18 cellular contexts compared by ENCODE assay signal in genomic region chrX:22538581-22538980, GRCh38.
DNase-seq lines count a peak whose midpoint lies in the region; ATAC-seq, FAIRE-seq and TF ChIP-seq lines count a peak whose summit lies in the region.
"Had no signal": no experiment of that assay in that cellular context is flagged by ENCODE, and none has a peak within 500 bp of the region (broad histone marks: within the 10 kb centered on the region; RNA-seq: fewer than 3 reads in every experiment).

No MANE protein-coding gene starts in this region.

- no peaks in the 10 kb centered on the region for H3K9me3 ChIP-seq in MG63
- H3K9me3 ChIP-seq: HAP-1 had no signal

- DNase-seq in Daoy (ENCODE audit: low read depth) (peak; percentile 19), MG63 (peak; percentile 1), bronchial epithelial cell (ENCODE audit: low read depth) (peak; percentile 22), myocyte (ENCODE audit: low read depth) (peak; percentile 37), GM19239 (ENCODE audit: insufficient read length, low spot score) (no peak)
- DNase-seq: CD8-positive, alpha-beta memory T cell; DMS79 treated with DMSO at 0.1 percent for 48 hours; KG1; NCI-H1048; NCI-H146; NCI-H2081; NCI-H524 had no signal

- H3K27me3 ChIP-seq in MG63 (no peaks in the 10 kb centered on the region), bronchial epithelial cell (ENCODE audit: control insufficient read depth, insufficient read depth, low read length) (no peaks in the 10 kb centered on the region)
- H3K27me3 ChIP-seq: BLaER1 treated with 17β-estradiol and CSF1 and Interleukin-3, amounts not matched to agents 10 nM and 100 nM had no signal

- ATAC-seq in HG02840 (IDR thresholded peaks at IDR 0.05; ENCODE audit: low FRiP score, unreplicated experiment) = no peak
- ATAC-seq in GM19463 (IDR thresholded peaks at IDR 0.05; ENCODE audit: unreplicated experiment) = no peak
- no peak for ATAC-seq in GM21390 (IDR thresholded peaks at IDR 0.05; ENCODE audit: unreplicated experiment)

- H3K4me3 ChIP-seq in MG63 (no peak overlapping the region), bronchial epithelial cell (ENCODE audit: low read depth, low read length) (no peak overlapping the region)
- H3K4me3 ChIP-seq: HAP-1 had no signal

- H3K36me3 ChIP-seq in MG63 (no peaks in the 10 kb centered on the region), bronchial epithelial cell (ENCODE audit: control insufficient read depth, insufficient read depth, low read length) (no peaks in the 10 kb centered on the region)
- H3K36me3 ChIP-seq: HAP-1 had no signal

- FAIRE-seq in bronchial epithelial cell (lab: Jason Lieb, UNC) (no peak), GM19239 (lab: Jason Lieb, UNC) (no peak)
- FAIRE-seq: GM12892 had no signal

- no peak for TF ChIP-seq CTCF in bronchial epithelial cell (IDR thresholded peaks at IDR 0.05; ENCODE audit: insufficient read depth, low read length, severe bottlenecking)
